ENCODE assay signal across 10 cellular contexts in genomic region chr3:195624171-195624570, GRCh38. TPM values are rescaled to one million over a fixed set of nuclear protein-coding genes. Genes with fewer than 3 reads are reported as not detected.
DNase-seq lines count a peak whose midpoint lies in the region; ATAC-seq and TF ChIP-seq lines count a peak whose summit lies in the region.
"Not testable (repeated sequence)": the region's sequence is repeated elsewhere in the genome, so short reads cannot be mapped to it uniquely, and the experiment has no call there.
"Had no signal": no experiment of that assay in that cellular context is flagged by ENCODE, and none has a peak within 500 bp of the region (broad histone marks: within the 10 kb centered on the region; RNA-seq: fewer than 3 reads in every experiment).

No MANE protein-coding gene starts in this region.

- H2AFZ ChIP-seq in PC-3 (ENCODE audit: low read length): not testable (repeated sequence)

- not testable (repeated sequence) for H3K36me3 Mint-ChIP-seq in activated naive CD8-positive, alpha-beta T cell treated with anti-CD3 and anti-CD28 coated beads, Interleukin-2, amount 50 U/mL, for 24 hours (ENCODE audit: low read depth)

- CTCF ChIA-PET in PC-3 (lab: Charles Lee): not testable (repeated sequence)

- H3K27me3 Mint-ChIP-seq in activated naive CD8-positive, alpha-beta T cell treated with anti-CD3 and anti-CD28 coated beads, Interleukin-2, amount 50 U/mL, for 24 hours: not testable (repeated sequence)

- peaks cover 11% of the 10 kb centered on the region for H3K4me1 Mint-ChIP-seq in activated naive CD8-positive, alpha-beta T cell treated with anti-CD3 and anti-CD28 coated beads, Interleukin-2, amount 50 U/mL, for 24 hours

- intact Hi-C loops in PC-3 (cut with micrococcal nuclease); mucosa of descending colon (cut with DNase I, micrococcal nuclease): not testable (repeated sequence)

- POLR2A ChIA-PET in PC-3 (lab: Charles Lee; ENCODE audit: unreplicated experiment): not testable (repeated sequence)

- not testable (repeated sequence) for H3K9me3 Mint-ChIP-seq in activated naive CD8-positive, alpha-beta T cell treated with anti-CD3 and anti-CD28 coated beads, Interleukin-2, amount 50 U/mL, for 24 hours

- not testable (repeated sequence) for H3F3A ChIP-seq in PC-3 (ENCODE audit: low read length, unreplicated experiment)

- H4K20me1 ChIP-seq in PC-3 (ENCODE audit: low read length): not testable (repeated sequence)

- not testable (repeated sequence) for TF ChIP-seq CTCF in PC-3 (conservative IDR thresholded peaks at IDR 0.05; ENCODE audit: low read depth, low read length); mucosa of descending colon (IDR thresholded peaks at IDR 0.05)

- H3K9me2 ChIP-seq in PC-3 (replicated peaks; ENCODE audit: low read length): not testable (repeated sequence)

- not testable (repeated sequence) for H3K27ac Mint-ChIP-seq in activated naive CD8-positive, alpha-beta T cell treated with anti-CD3 and anti-CD28 coated beads, Interleukin-2, amount 50 U/mL, for 24 hours

- not testable (repeated sequence) for H3K27ac ChIP-seq in PC-3 (ENCODE audit: low read length)

- H3K4me3 Mint-ChIP-seq in activated naive CD8-positive, alpha-beta T cell treated with anti-CD3 and anti-CD28 coated beads, Interleukin-2, amount 50 U/mL, for 24 hours: not testable (repeated sequence)

- not testable (repeated sequence) for H3K9ac ChIP-seq in PC-3 (ENCODE audit: low read length)

- H3K4me3 ChIP-seq in PC-3 (ENCODE audit: low read length); mucosa of descending colon: not testable (repeated sequence)

- not testable (repeated sequence) for H3K4me1 ChIP-seq in PC-3 (ENCODE audit: insufficient read depth, low read length); mucosa of descending colon (ENCODE audit: low read depth)

- not testable (repeated sequence) for H3K36me3 ChIP-seq in PC-3 (ENCODE audit: low read depth, low read length); mucosa of descending colon (ENCODE audit: low read depth)

- ATAC-seq in GM19023 (IDR thresholded peaks at IDR 0.05; ENCODE audit: unreplicated experiment) (peak; percentile 13), GM21447 (IDR thresholded peaks at IDR 0.05; ENCODE audit: unreplicated experiment) (peak; percentile 11), HG02840 (IDR thresholded peaks at IDR 0.05; ENCODE audit: low FRiP score, unreplicated experiment) (peak; percentile 5), HG03196 (IDR thresholded peaks at IDR 0.05; ENCODE audit: unreplicated experiment) (peak; percentile 6), PC-3 (peak; percentile 6), mucosa of descending colon (peak; percentile 19)
- peak; percentile 7 for ATAC-seq in activated naive CD8-positive, alpha-beta T cell treated with anti-CD3 and anti-CD28 coated beads, Interleukin-2, amount 50 U/mL, for 24 hours

- H3K9me3 ChIP-seq in PC-3 (ENCODE audit: low read length); mucosa of descending colon: not testable (repeated sequence)

- H3K79me2 ChIP-seq in PC-3 (ENCODE audit: low read length): not testable (repeated sequence)

- not testable (repeated sequence) for H3K4me2 ChIP-seq in PC-3 (ENCODE audit: low read length)

- not testable (repeated sequence) for BruUV-seq in PC-3 (replicated peaks; lab: Mats Ljungman, UMichigan)

- DNase-seq in PC-3; activated naive CD8-positive, alpha-beta T cell treated with anti-CD3 and anti-CD28 coated beads, Interleukin-2, amount 50 U/mL, for 24 hours; mucosa of descending colon: not testable (repeated sequence)

- not testable (repeated sequence) for H3K27me3 ChIP-seq in PC-3 (ENCODE audit: low read length)

RNA-seq across cellular contexts. Expression of gene APOD, which starts 40.4 kb away (rescaled TPM):
- total RNA-seq in PC-3 (2014; rRNA removed): 0.29 TPM in 1 of 2 replicates, not detected in the other
- 10 to 100 TPM in 2 of 3 donors, 1 to 10 TPM in 1; 8.7 to 73.6 (median 10.7) TPM for total RNA-seq in mucosa of descending colon
- total RNA-seq: H1; IMR-90; natural killer cell treated with Interleukin-12 subunit alpha and Interleukin-12 subunit beta and Interleukin-15 and Interleukin-18, amount 100 ng/mL, for 72 hours had no signal
